In the genomic region with DNA sequence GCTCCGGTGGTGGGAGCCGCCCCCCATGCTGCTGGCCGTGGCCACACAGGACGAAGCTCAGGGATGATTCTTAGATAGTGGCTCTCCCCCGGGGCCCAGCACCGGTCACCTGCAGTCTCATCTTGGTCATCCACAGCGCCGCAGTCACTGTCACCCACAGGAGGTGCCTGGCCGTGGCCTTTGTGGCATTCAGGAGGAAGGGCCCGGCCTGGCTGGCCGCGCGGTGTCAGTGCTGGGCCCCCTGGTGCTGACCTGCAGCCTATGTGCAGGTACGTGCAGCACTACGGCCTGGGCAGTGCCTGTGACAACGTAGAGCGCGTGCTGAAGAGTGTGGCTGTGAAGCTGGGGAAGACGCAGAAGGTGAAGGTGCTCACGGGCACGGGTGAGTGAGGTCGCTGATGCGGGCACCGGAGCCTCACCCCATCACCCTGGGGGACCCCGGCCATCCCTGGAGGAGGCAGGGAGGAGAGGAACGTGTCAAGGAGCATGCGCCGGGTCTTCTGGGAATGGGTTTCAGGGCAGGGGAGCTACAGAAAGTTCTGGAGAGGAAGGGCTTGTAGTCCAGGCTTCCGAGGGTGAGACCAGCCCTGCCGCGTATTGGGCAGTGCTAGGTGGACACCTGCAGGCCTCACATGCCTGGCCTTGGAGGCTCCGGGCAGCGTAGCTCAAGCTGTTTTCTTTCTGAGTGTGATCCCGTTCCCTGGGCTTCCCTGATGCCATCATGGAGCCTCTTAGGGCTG, we compare ENCODE assay signal across 2 cellular contexts.
TF ChIP-seq lines count a peak whose summit lies in the region.

No MANE protein-coding gene starts in this region.

TF ChIP-seq in K562, 482 proteins besides CTCF, POLR2A, EP300 and RAD21:
- TF ChIP-seq POLR2G (IDR thresholded peaks at IDR 0.05; ENCODE audit: low read depth, low read length) = peak; percentile 53; the same call in 1 of the 2 replicates
- TF ChIP-seq YBX1 (IDR thresholded peaks at IDR 0.05) = no peak

TF ChIP-seq in SK-N-SH, 30 proteins besides CTCF, POLR2A, EP300 and RAD21:
- TF ChIP-seq RCOR1 (IDR thresholded peaks at IDR 0.05; ENCODE audit: low read length) = no peak
- TF ChIP-seq FOSL2 (IDR thresholded peaks at IDR 0.05; ENCODE audit: borderline replicate concordance, low read depth) = no peak
- TF ChIP-seq, protein P1, sequence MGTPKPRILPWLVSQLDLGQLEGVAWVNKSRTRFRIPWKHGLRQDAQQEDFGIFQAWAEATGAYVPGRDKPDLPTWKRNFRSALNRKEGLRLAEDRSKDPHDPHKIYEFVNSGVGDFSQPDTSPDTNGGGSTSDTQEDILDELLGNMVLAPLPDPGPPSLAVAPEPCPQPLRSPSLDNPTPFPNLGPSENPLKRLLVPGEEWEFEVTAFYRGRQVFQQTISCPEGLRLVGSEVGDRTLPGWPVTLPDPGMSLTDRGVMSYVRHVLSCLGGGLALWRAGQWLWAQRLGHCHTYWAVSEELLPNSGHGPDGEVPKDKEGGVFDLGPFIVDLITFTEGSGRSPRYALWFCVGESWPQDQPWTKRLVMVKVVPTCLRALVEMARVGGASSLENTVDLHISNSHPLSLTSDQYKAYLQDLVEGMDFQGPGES (IDR thresholded peaks at IDR 0.05; ENCODE audit: low read depth, low read length) = no peak
- TF ChIP-seq FOXJ3 (CRISPR knock-in tag; IDR thresholded peaks at IDR 0.05) = no peak
- TF ChIP-seq NFIC (IDR thresholded peaks at IDR 0.05; ENCODE audit: borderline replicate concordance) = no peak
- TF ChIP-seq YY1 (IDR thresholded peaks at IDR 0.05; ENCODE audit: low read depth) = no peak
- TF ChIP-seq MXI1 (IDR thresholded peaks at IDR 0.05; ENCODE audit: low read depth, low read length) = no peak
- TF ChIP-seq GABPA (IDR thresholded peaks at IDR 0.05; ENCODE audit: low read depth) = no peak
- TF ChIP-seq, protein P2, sequence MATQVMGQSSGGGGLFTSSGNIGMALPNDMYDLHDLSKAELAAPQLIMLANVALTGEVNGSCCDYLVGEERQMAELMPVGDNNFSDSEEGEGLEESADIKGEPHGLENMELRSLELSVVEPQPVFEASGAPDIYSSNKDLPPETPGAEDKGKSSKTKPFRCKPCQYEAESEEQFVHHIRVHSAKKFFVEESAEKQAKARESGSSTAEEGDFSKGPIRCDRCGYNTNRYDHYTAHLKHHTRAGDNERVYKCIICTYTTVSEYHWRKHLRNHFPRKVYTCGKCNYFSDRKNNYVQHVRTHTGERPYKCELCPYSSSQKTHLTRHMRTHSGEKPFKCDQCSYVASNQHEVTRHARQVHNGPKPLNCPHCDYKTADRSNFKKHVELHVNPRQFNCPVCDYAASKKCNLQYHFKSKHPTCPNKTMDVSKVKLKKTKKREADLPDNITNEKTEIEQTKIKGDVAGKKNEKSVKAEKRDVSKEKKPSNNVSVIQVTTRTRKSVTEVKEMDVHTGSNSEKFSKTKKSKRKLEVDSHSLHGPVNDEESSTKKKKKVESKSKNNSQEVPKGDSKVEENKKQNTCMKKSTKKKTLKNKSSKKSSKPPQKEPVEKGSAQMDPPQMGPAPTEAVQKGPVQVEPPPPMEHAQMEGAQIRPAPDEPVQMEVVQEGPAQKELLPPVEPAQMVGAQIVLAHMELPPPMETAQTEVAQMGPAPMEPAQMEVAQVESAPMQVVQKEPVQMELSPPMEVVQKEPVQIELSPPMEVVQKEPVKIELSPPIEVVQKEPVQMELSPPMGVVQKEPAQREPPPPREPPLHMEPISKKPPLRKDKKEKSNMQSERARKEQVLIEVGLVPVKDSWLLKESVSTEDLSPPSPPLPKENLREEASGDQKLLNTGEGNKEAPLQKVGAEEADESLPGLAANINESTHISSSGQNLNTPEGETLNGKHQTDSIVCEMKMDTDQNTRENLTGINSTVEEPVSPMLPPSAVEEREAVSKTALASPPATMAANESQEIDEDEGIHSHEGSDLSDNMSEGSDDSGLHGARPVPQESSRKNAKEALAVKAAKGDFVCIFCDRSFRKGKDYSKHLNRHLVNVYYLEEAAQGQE (IDR thresholded peaks at IDR 0.05; ENCODE audit: low read depth, low read length) = no peak
- TF ChIP-seq, protein P3, sequence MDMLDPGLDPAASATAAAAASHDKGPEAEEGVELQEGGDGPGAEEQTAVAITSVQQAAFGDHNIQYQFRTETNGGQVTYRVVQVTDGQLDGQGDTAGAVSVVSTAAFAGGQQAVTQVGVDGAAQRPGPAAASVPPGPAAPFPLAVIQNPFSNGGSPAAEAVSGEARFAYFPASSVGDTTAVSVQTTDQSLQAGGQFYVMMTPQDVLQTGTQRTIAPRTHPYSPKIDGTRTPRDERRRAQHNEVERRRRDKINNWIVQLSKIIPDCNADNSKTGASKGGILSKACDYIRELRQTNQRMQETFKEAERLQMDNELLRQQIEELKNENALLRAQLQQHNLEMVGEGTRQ (IDR thresholded peaks at IDR 0.05; ENCODE audit: borderline replicate concordance, low read depth, low read length) = no peak
- TF ChIP-seq FOXM1 (IDR thresholded peaks at IDR 0.05; ENCODE audit: low read depth) = no peak
- no peak for TF ChIP-seq SMC3 (IDR thresholded peaks at IDR 0.05; ENCODE audit: low read depth, low read length)
- TF ChIP-seq, protein P4, sequence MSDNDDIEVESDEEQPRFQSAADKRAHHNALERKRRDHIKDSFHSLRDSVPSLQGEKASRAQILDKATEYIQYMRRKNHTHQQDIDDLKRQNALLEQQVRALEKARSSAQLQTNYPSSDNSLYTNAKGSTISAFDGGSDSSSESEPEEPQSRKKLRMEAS (IDR thresholded peaks at IDR 0.05; ENCODE audit: low read depth) = no peak
- no peak for TF ChIP-seq TCF12 (IDR thresholded peaks at IDR 0.05)
